8 cellular contexts compared by ENCODE assay signal in the genomic region with DNA sequence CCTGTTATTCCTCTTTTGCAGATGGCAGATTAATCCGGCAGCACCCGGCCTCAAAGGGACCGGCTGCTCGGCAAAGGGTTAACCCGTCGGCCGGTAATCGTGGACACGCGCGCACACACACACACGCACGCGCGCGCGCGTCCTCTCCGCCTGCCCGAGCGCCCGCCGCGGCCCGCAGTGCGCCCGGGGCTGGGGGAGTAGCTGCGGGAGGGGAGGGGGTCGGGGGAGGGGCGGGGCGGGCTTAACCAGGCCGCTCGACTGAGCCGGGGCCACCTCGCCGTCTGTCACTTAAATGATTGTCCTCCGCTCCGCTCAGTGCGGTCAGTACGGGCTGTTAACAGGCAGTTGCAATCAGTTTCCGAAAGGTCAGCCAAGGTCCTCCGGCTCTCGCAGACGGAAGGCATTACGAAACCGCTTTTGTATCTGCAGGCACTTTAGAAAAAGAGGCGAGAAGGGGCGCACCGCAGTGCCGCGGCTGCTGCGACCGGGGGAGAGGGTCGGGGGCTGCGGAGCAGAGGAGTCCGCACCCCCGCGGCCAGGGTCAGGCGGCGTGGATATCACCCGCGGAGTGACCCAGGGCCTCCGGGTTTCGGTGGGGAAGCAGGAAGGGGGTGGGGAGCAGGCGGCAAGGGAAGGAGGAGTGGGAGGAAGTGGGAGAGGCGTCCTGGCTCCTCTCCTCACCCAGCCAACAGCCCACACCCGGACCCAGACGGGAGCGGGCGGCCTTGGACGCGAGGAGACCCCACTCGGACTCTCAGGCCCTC.
DNase-seq lines count a peak whose midpoint lies in the region; ATAC-seq and TF ChIP-seq lines count a peak whose summit lies in the region.

No MANE protein-coding gene starts in this region.

- peaks cover 7% of the 10 kb centered on the region for H3K9me3 ChIP-seq in WERI-Rb-1 (ENCODE audit: severe bottlenecking)
- no peaks in the 10 kb centered on the region for H3K9me3 ChIP-seq in neuron (ENCODE audit: low read length)

- H3K4me1 ChIP-seq in neuron (ENCODE audit: insufficient read depth, low read length) = peaks cover 6% of the 10 kb centered on the region

- TF ChIP-seq CTCF in WERI-Rb-1 (IDR thresholded peaks at IDR 0.05; ENCODE audit: low read depth, low read length) (no peak), fibroblast of mammary gland (conservative IDR thresholded peaks at IDR 0.05; ENCODE audit: control insufficient read depth, insufficient read depth, low read depth, low read length) (no peak)

- H3K36me3 ChIP-seq in WERI-Rb-1 = no peaks in the 10 kb centered on the region
- H3K36me3 ChIP-seq in neuron (ENCODE audit: insufficient read depth, low read length) = no peaks in the 10 kb centered on the region

- peak overlapping the region; percentile 98 for H3K27ac ChIP-seq in WERI-Rb-1

- H3K27me3 ChIP-seq in WERI-Rb-1 (ENCODE audit: insufficient read depth, low read depth, severe bottlenecking) (peaks cover 69% of the 10 kb centered on the region), neuron (ENCODE audit: insufficient read depth, low read length) (no peaks in the 10 kb centered on the region)

- ATAC-seq in HG03439 (IDR thresholded peaks at IDR 0.05; ENCODE audit: unreplicated experiment) = no peak
- ATAC-seq in HG03159 (IDR thresholded peaks at IDR 0.05; ENCODE audit: unreplicated experiment) = no peak
- ATAC-seq in GM21825 (IDR thresholded peaks at IDR 0.05; ENCODE audit: unreplicated experiment) = no peak

- DNase-seq in GM03348 (ENCODE audit: low spot score) (peak; percentile 31), MV-4-11 (lab: John Stamatoyannopoulos, UW) (peak; percentile 89), WERI-Rb-1 (peak; percentile 90), fibroblast of mammary gland (ENCODE audit: low read depth) (peak; percentile 52)

- H3K4me3 ChIP-seq in WERI-Rb-1 (ENCODE audit: low read depth, low read length) (peak overlapping the region; percentile 64), fibroblast of mammary gland (ENCODE audit: control insufficient read depth, low read depth, low read length) (peak overlapping the region; percentile 22), neuron (ENCODE audit: low read length) (peak overlapping the region; percentile 51)

- H2AFZ ChIP-seq in neuron (ENCODE audit: low read depth, low read length) = peak overlapping the region; percentile 63

Comparison
In these comparisons a context has a peak if more than half of its experiments do, and no peak if none do; other contexts are left out.
1. DNase-seq: peak in every context shown above with its lines; median percentile 90 in WERI-Rb-1; 89 in MV-4-11; 52 in fibroblast of mammary gland; 31 in GM03348.